ENCODE assay signal across 1 cellular context in the genomic region with DNA sequence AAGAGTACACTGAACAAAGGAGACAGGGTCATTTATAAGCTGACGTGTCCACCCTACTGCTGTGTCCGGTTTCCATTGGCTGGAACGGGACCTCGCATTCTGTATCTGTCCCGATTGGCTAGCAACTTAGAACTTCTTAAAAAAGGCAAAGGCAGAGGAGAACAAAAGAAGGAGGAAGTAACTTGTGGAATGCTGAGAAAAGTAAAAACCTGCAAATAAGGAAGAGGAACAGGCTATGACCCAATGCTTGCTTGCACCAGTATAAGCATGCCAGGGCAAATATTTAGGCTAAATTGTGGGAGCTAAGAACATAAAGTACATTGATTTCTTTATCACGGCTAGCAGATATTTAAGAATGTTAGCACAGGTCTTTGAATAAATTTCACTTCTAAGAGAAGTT. TPM values are rescaled to one million over a fixed set of nuclear protein-coding genes. Genes with fewer than 3 reads are reported as not detected.
"Had no signal": no experiment of that assay in that cellular context is flagged by ENCODE, and none has a peak within 500 bp of the region (broad histone marks: within the 10 kb centered on the region; RNA-seq: fewer than 3 reads in every experiment).

No MANE protein-coding gene starts in this region.

RNA-seq across cellular contexts. Expression of gene GPR82, which starts 4.4 kb away (rescaled TPM):
- total RNA-seq: dermis blood vessel endothelial cell had no signal

RNA-seq across cellular contexts. Expression of gene GPR34, which starts 30.8 kb away (rescaled TPM):
- total RNA-seq: dermis blood vessel endothelial cell had no signal
